1 cellular context compared by ENCODE assay signal in genomic region chr6:43089874-43090556, GRCh38.
TF ChIP-seq lines count a peak whose summit lies in the region.

No MANE protein-coding gene starts in this region.

TF ChIP-seq in HepG2, 621 proteins besides CTCF, POLR2A, EP300 and RAD21 (continued from another document and continues in another):
- TF ChIP-seq BCLAF1 (IDR thresholded peaks at IDR 0.05) (no peak), TBP (CRISPR knock-in tag; IDR thresholded peaks at IDR 0.05) (no peak), ZBTB42 (CRISPR knock-in tag; IDR thresholded peaks at IDR 0.05) (peak; percentile 20; the same call in 1 of the 2 replicates), PHF21A (CRISPR knock-in tag; IDR thresholded peaks at IDR 0.05) (peak; percentile 92; the same call in 1 of the 2 replicates), RXRB (CRISPR knock-in tag; IDR thresholded peaks at IDR 0.05; ENCODE audit: borderline replicate concordance) (peak; percentile 61), CEBPG (CRISPR knock-in tag; IDR thresholded peaks at IDR 0.05) (peak; percentile 30; the same call in 1 of the 2 replicates), GZF1 (CRISPR knock-in tag; IDR thresholded peaks at IDR 0.05) (peak; percentile 88; the same call in 1 of the 2 replicates), HNRNPUL1 (IDR thresholded peaks at IDR 0.05; ENCODE audit: low read depth, low read length) (no peak), USF2 (IDR thresholded peaks at IDR 0.05; ENCODE audit: low read depth, low read length) (no peak), USF2 (CRISPR knock-in tag; IDR thresholded peaks at IDR 0.05; ENCODE audit: borderline replicate concordance) (no peak), MAFG (CRISPR knock-in tag; IDR thresholded peaks at IDR 0.05) (no peak), ISL2 (CRISPR knock-in tag; IDR thresholded peaks at IDR 0.05) (peak; percentile 95), IRF1 (CRISPR knock-in tag; IDR thresholded peaks at IDR 0.05; ENCODE audit: low read depth) (no peak), FOXO1 (CRISPR knock-in tag; IDR thresholded peaks at IDR 0.05) (peak; percentile 88; the same call in 1 of the 2 replicates), ZSCAN29 (CRISPR knock-in tag; conservative IDR thresholded peaks at IDR 0.05) (no peak), SIN3B (IDR thresholded peaks at IDR 0.05; ENCODE audit: low read length) (no peak), SKI (IDR thresholded peaks at IDR 0.05; ENCODE audit: partially characterized antibody) (peak; percentile 47), AKNA (CRISPR knock-in tag; IDR thresholded peaks at IDR 0.05; ENCODE audit: borderline replicate concordance) (no peak), GPBP1L1 (CRISPR knock-in tag; IDR thresholded peaks at IDR 0.05) (no peak), CREB1 (IDR thresholded peaks at IDR 0.05) (no peak), CREB1 (CRISPR knock-in tag; IDR thresholded peaks at IDR 0.05) (0 out of 2 replicates have a peak, but pooled peaks have one; percentile 54), ZNF558 (CRISPR knock-in tag; IDR thresholded peaks at IDR 0.05; ENCODE audit: borderline replicate concordance) (no peak; the same call in 1 of the 2 replicates), YEATS2 (CRISPR knock-in tag; IDR thresholded peaks at IDR 0.05; ENCODE audit: borderline replicate concordance) (0 out of 2 replicates have a peak, but pooled peaks have one; percentile 67), HOXD1 (CRISPR knock-in tag; IDR thresholded peaks at IDR 0.05) (peak; percentile 40; the same call in 1 of the 2 replicates), ZNF10 (CRISPR knock-in tag; IDR thresholded peaks at IDR 0.05; ENCODE audit: borderline replicate concordance, low read depth) (no peak), ZNF33B (CRISPR knock-in tag; IDR thresholded peaks at IDR 0.05) (no peak), FOXO4 (CRISPR knock-in tag; conservative IDR thresholded peaks at IDR 0.05) (no peak), JARID2 (CRISPR knock-in tag; IDR thresholded peaks at IDR 0.05; ENCODE audit: insufficient replicate concordance) (no peak), ZNF646 (CRISPR knock-in tag; IDR thresholded peaks at IDR 0.05) (no peak), ZNF280B (CRISPR knock-in tag; IDR thresholded peaks at IDR 0.05; ENCODE audit: borderline replicate concordance) (no peak; the same call in 1 of the 2 replicates), ATF2 (CRISPR knock-in tag; IDR thresholded peaks at IDR 0.05) (peak; percentile 68), ZNF777 (CRISPR knock-in tag; IDR thresholded peaks at IDR 0.05) (no peak), ETV6 (CRISPR knock-in tag; conservative IDR thresholded peaks at IDR 0.05) (no peak; the same call in 1 of the 2 replicates), RFX5 (IDR thresholded peaks at IDR 0.05; ENCODE audit: low read depth, low read length) (no peak), MAFF (IDR thresholded peaks at IDR 0.05; ENCODE audit: low read depth, low read length) (no peak)
